ENCODE assay signal across 8 cellular contexts in genomic region chr1:37475380-37476086, GRCh38. TPM values are rescaled to one million over a fixed set of nuclear protein-coding genes. Genes with fewer than 3 reads are reported as not detected.
DNase-seq lines count a peak whose midpoint lies in the region; ATAC-seq and TF ChIP-seq lines count a peak whose summit lies in the region.

No MANE protein-coding gene starts in this region.

- H3K27me3 Mint-ChIP-seq in activated CD4-positive, alpha-beta T cell treated with anti-CD3 and anti-CD28 coated beads for 36 hours: no peaks in the 10 kb centered on the region
- peaks cover 20 to 52% (median 27%) of the 10 kb centered on the region in 3 donors for H3K27me3 Mint-ChIP-seq in immature natural killer cell (ENCODE audit: low read depth in 3 of 3)

- TF ChIP-seq CTCF in GM10266 (IDR thresholded peaks at IDR 0.05; ENCODE audit: control insufficient read depth, insufficient read depth, low read depth, missing control alignments): no peak

- peak overlapping the region; percentile 95 for H3K4me3 Mint-ChIP-seq in activated CD4-positive, alpha-beta T cell treated with anti-CD3 and anti-CD28 coated beads for 36 hours
- H3K4me3 Mint-ChIP-seq in immature natural killer cell: peak overlapping the region; percentile 94 to 98 (median 95)

- peaks cover 56% of the 10 kb centered on the region for H3K36me3 Mint-ChIP-seq in activated CD4-positive, alpha-beta T cell treated with anti-CD3 and anti-CD28 coated beads for 36 hours (ENCODE audit: low read depth)
- H3K36me3 Mint-ChIP-seq in immature natural killer cell: peaks cover 0 to 17% (median 2%) of the 10 kb centered on the region in 3 donors

- ATAC-seq in activated CD4-positive, alpha-beta T cell treated with anti-CD3 and anti-CD28 coated beads for 36 hours: no peak
- no peak for ATAC-seq in HG03108 (IDR thresholded peaks at IDR 0.05; ENCODE audit: unreplicated experiment)

- intact Hi-C loops in activated CD4-positive, alpha-beta T cell treated with anti-CD3 and anti-CD28 coated beads for 36 hours (cut with DNase I, micrococcal nuclease): loop anchor here (2.0 to 10.0 kb wide), 9 partner anchors 102 to 1541 kb away; partner anchors contain the start of genes AGO3 (in 1 of the 2), CDCA8 (in 1 of the 2), GNL2 (in 1 of the 2) and MTF1 (in 1 of the 2)

- no peaks in the 10 kb centered on the region for H3K9me3 Mint-ChIP-seq in activated CD4-positive, alpha-beta T cell treated with anti-CD3 and anti-CD28 coated beads for 36 hours (ENCODE audit: low read depth)
- peaks cover 0 to 3% (median 0%) of the 10 kb centered on the region in 6 donors for H3K9me3 Mint-ChIP-seq in immature natural killer cell

- DNase-seq in activated CD4-positive, alpha-beta T cell treated with anti-CD3 and anti-CD28 coated beads for 36 hours: peak; percentile 33
- DNase-seq in activated CD4-positive, alpha-beta T cell treated with anti-CD3 and anti-CD28 coated beads, Interleukin-2, amount 50 U/mL, for 1 hour: no peak
- peak; percentile 44 to 45 for DNase-seq in activated T-cell treated with anti-CD3 and anti-CD28 coated beads, Interleukin-2, amount 50 U/mL, for 48 hours
- DNase-seq in immature natural killer cell (peak in 1 of 3 donors; percentile 23), substantia nigra (lab: John Stamatoyannopoulos, UW) (no peak), Ammon's horn (ENCODE audit: low spot score) (no peak), GM10266 (ENCODE audit: extremely low spot score) (no peak)

- CTCF ChIA-PET in activated CD4-positive, alpha-beta T cell treated with anti-CD3 and anti-CD28 coated beads for 36 hours (lab: Charles Lee): interaction anchor here (0.5 to 3.9 kb wide), 7 partner anchors 10 to 328 kb away, joined by 3 to 63 read pairs (median 6); partner anchors contain the start of gene MEAF6

- POLR2A ChIA-PET in activated CD4-positive, alpha-beta T cell treated with anti-CD3 and anti-CD28 coated beads for 36 hours (lab: Charles Lee): interaction anchor here (0.6 to 4.6 kb wide), 6 partner anchors 11 to 1076 kb away, joined by 3 to 30 read pairs (median 8); partner anchors contain the start of gene MEAF6

- H3K27ac ChIP-seq in substantia nigra (ENCODE audit: low read depth, low read length, poor library complexity, severe bottlenecking): peak overlapping the region; percentile 83

- peak overlapping the region; percentile 98 for H3K27ac Mint-ChIP-seq in activated CD4-positive, alpha-beta T cell treated with anti-CD3 and anti-CD28 coated beads for 36 hours
- H3K27ac Mint-ChIP-seq in immature natural killer cell: peak overlapping the region; percentile 98 to 99 (median 99)

- peaks cover 37% of the 10 kb centered on the region for H3K4me1 Mint-ChIP-seq in activated CD4-positive, alpha-beta T cell treated with anti-CD3 and anti-CD28 coated beads for 36 hours
- peaks cover 76 to 78% of the 10 kb centered on the region in 2 donors for H3K4me1 Mint-ChIP-seq in immature natural killer cell

RNA-seq across cellular contexts. Expression of gene ZC3H12A, which starts 1.2 kb away (rescaled TPM):
- total RNA-seq in activated CD4-positive, alpha-beta T cell treated with anti-CD3 and anti-CD28 coated beads for 36 hours: 10 to 100 TPM; 29.7 to 31.2 TPM
- 10 to 100 TPM in 2 of 3 donors, 1 to 10 TPM in 1; 9.6 to 14.6 (median 13.1) TPM for polyA plus RNA-seq in immature natural killer cell

RNA-seq across cellular contexts. Expression of gene MEAF6, which starts 39.0 kb away (rescaled TPM):
- total RNA-seq in activated CD4-positive, alpha-beta T cell treated with anti-CD3 and anti-CD28 coated beads for 36 hours: 10 to 100 TPM; 66.8 to 72.2 TPM
- 100 to 1,000 TPM; 147 to 185 (median 181) TPM for polyA plus RNA-seq in immature natural killer cell

Comparison
In these comparisons a context has a peak if more than half of its experiments do, and no peak if none do; other contexts are left out.
1. DNase-seq: peak in activated CD4-positive, alpha-beta T cell treated with anti-CD3 and anti-CD28 coated beads for 36 hours (single experiment) and activated T-cell treated with anti-CD3 and anti-CD28 coated beads, Interleukin-2, amount 50 U/mL, for 48 hours (2 of 2); none in activated CD4-positive, alpha-beta T cell treated with anti-CD3 and anti-CD28 coated beads, Interleukin-2, amount 50 U/mL, for 1 hour (single experiment), substantia nigra (0 of 49), Ammon's horn (single experiment) and GM10266 (single experiment).